In the genomic region with DNA sequence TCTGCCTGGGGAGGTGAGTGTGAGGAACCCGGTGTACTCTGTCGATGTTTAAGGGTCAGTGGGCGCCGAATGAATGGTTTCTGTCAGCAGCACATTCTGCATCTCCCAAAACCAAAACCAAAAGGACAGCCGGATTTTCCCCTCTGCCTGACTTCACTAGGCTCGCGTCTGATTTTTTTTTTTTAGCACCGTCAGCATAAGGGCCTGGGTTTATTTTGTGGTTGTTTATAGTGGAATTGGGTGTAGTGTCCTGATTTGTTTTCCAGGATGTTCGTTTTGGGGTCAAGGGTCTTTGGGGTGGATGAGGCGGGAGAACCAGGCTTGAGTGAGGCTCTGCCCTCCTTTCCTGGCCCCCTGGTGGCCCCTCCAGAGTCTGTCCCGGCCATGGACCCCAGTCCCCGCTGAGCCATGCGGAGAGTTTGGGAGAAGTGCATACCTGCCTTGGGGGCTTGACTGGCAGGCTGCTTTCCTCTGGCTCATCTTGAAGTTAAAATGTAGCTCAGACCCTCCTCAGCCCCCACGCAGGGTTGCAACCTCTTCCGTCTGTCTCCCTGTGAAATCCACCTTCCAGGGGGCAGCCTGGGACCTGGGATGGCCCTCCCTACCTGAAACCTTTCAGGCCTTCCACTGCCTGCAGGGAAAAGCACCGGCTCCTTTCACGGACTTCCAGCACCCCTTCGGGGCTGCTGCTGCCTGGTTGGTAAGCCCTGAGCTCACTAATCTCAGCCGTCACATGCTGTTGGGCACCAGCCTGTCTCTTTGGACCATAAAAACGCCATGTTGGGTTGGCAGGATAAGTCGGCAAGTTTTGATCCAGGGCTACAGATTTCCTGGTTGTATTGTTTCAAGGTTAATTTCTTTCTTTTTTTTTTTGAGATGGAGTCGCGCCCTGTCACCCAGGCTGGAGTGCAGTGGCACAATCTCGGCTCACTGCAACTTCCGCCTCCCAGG, we compare ENCODE assay signal across 1 cellular context.
A peak's percentile ranks its signal among the peaks of the same experiment; 100 is the strongest.
TF ChIP-seq lines count a peak whose summit lies in the region.

No MANE protein-coding gene starts in this region.

TF ChIP-seq in K562, 482 proteins besides CTCF, POLR2A, EP300 and RAD21:
- TF ChIP-seq MAFG (tag; conservative IDR thresholded peaks at IDR 0.05): peak; percentile 50
- peak; percentile 48; the same call in 1 of the 2 replicates for TF ChIP-seq MAFF (IDR thresholded peaks at IDR 0.05; ENCODE audit: low read length)
- TF ChIP-seq CTBP1 (IDR thresholded peaks at IDR 0.05; ENCODE audit: borderline replicate concordance): no peak
- peak; percentile 86 for TF ChIP-seq ZNF316 (IDR thresholded peaks at IDR 0.05)
- TF ChIP-seq HDAC6 (IDR thresholded peaks at IDR 0.05; ENCODE audit: low read depth, low read length): no peak
- TF ChIP-seq SNIP1 (IDR thresholded peaks at IDR 0.05; ENCODE audit: low read depth): no peak
- no peak for TF ChIP-seq ZNF121 (CRISPR knock-in tag; conservative IDR thresholded peaks at IDR 0.05)
- TF ChIP-seq, protein P1, sequence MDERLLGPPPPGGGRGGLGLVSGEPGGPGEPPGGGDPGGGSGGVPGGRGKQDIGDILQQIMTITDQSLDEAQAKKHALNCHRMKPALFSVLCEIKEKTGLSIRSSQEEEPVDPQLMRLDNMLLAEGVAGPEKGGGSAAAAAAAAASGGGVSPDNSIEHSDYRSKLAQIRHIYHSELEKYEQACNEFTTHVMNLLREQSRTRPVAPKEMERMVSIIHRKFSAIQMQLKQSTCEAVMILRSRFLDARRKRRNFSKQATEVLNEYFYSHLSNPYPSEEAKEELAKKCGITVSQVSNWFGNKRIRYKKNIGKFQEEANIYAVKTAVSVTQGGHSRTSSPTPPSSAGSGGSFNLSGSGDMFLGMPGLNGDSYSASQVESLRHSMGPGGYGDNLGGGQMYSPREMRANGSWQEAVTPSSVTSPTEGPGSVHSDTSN (CRISPR knock-in tag; IDR thresholded peaks at IDR 0.05; ENCODE audit: low read depth): no peak
- TF ChIP-seq, protein P1 (tag; conservative IDR thresholded peaks at IDR 0.05; ENCODE audit: low read depth): no peak
- no peak for TF ChIP-seq IFI16 (CRISPR knock-in tag; IDR thresholded peaks at IDR 0.05)
- peak; percentile 44; the same call in 1 of the 2 replicates for TF ChIP-seq C11orf30 (IDR thresholded peaks at IDR 0.05; ENCODE audit: low read depth)
- TF ChIP-seq, protein P2, sequence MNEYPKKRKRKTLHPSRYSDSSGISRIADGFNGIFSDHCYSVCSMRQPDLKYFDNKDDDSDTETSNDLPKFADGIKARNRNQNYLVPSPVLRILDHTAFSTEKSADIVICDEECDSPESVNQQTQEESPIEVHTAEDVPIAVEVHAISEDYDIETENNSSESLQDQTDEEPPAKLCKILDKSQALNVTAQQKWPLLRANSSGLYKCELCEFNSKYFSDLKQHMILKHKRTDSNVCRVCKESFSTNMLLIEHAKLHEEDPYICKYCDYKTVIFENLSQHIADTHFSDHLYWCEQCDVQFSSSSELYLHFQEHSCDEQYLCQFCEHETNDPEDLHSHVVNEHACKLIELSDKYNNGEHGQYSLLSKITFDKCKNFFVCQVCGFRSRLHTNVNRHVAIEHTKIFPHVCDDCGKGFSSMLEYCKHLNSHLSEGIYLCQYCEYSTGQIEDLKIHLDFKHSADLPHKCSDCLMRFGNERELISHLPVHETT (CRISPR knock-in tag; conservative IDR thresholded peaks at IDR 0.05 in 1 of 2, IDR thresholded peaks at IDR 0.05 in 1 of 2): no peak
- TF ChIP-seq, protein P3, sequence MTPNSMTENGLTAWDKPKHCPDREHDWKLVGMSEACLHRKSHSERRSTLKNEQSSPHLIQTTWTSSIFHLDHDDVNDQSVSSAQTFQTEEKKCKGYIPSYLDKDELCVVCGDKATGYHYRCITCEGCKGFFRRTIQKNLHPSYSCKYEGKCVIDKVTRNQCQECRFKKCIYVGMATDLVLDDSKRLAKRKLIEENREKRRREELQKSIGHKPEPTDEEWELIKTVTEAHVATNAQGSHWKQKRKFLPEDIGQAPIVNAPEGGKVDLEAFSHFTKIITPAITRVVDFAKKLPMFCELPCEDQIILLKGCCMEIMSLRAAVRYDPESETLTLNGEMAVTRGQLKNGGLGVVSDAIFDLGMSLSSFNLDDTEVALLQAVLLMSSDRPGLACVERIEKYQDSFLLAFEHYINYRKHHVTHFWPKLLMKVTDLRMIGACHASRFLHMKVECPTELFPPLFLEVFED (CRISPR knock-in tag; conservative IDR thresholded peaks at IDR 0.05): no peak
- TF ChIP-seq MAFK (IDR thresholded peaks at IDR 0.05; ENCODE audit: low read length): peak; percentile 24; the same call in 1 of the 2 replicates
TF ChIP-seq in K562: peak in this region for 5.
